ENCODE assay signal across 8 cellular contexts in the genomic region with DNA sequence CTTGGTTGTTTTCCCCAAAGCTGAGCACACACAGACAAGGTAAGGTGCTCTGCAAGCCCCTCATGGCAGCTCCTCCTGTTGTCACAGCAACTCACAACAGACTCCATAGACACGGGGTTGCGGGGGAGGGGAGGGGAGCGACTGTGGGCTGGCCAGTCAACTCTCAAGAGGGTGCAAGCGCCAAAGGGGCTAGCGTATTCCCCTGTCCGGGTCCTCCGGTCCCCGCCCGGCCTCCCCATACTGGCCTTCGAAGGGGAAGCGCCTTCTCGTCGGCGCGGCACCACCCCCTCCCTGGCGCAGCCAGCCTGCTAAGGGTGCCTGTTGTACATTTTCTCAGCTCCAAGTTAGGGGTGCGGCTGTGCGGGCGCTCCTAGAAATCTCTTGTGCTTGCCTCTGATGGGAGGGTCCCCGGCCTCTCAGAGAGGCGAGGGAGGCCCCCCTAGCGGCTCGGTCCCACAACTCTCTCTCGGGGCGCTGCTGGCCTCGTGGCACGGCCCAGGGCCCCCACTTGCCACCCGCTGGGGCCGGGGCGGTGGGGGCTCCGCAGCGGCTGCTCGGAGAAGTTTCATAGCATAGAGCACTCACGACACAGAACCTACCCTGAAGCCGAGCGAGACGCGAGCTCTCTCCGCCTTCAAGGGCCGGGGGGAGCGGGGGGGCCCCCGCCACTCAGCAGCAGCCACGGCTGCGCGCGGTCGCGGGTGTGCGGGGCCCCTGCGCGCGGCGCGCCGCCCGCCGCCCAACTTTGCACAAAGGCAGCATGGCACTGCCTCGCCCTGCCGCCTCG. TPM values are rescaled to one million over a fixed set of nuclear protein-coding genes. Genes with fewer than 3 reads are reported as not detected.
DNase-seq lines count a peak whose midpoint lies in the region; ATAC-seq and TF ChIP-seq lines count a peak whose summit lies in the region.

No MANE protein-coding gene starts in this region.

- H3K27me3 ChIP-seq in mesenchymal stem cell (ENCODE audit: control insufficient read depth in 1 of 2, insufficient read depth in 1 of 2, low read length in 2 of 2): no peaks in the 10 kb centered on the region

- peak; percentile 51 for DNase-seq in ELR (ENCODE audit: low read depth)
- DNase-seq in KG1 (lab: John Stamatoyannopoulos, UW): peak; percentile 46
- peak; percentile 49 for DNase-seq in activated B cell treated with CpG ODN at 0.5 μM for 24 hours
- no peak for DNase-seq in epithelial cell of prostate (ENCODE audit: low read depth, low spot score)
- peak; percentile 87 for DNase-seq in mesenchymal stem cell
- no peak for DNase-seq in kidney glomerular epithelial cell (lab: John Stamatoyannopoulos, UW)

- H2AK5ac ChIP-seq in mesenchymal stem cell (ENCODE audit: low read length, severe bottlenecking): peak overlapping the region; percentile 61

- H3K23ac ChIP-seq in mesenchymal stem cell (ENCODE audit: low read length in 2 of 2): peak overlapping the region; percentile 93 to 99

- H4K8ac ChIP-seq in mesenchymal stem cell (ENCODE audit: low read length): peak overlapping the region; percentile 96

- H3K9me3 ChIP-seq in mesenchymal stem cell (ENCODE audit: control insufficient read depth, low read length): no peaks in the 10 kb centered on the region

- no peak for TF ChIP-seq CTCF in activated B cell treated with CpG ODN at 0.5 μM for 24 hours (IDR thresholded peaks at IDR 0.05)

- no peaks in the 10 kb centered on the region for H3K79me1 ChIP-seq in mesenchymal stem cell (replicated peaks; ENCODE audit: low read length, poor library complexity, severe bottlenecking)

- H3K27ac ChIP-seq in epithelial cell of prostate (peak overlapping the region; percentile 60), mesenchymal stem cell (ENCODE audit: low read length, poor library complexity, severe bottlenecking) (peak overlapping the region; percentile 79), temporal lobe (ENCODE audit: low read depth, low read length) (peak overlapping the region; percentile 97)

- H3K4ac ChIP-seq in mesenchymal stem cell (ENCODE audit: low read depth in 1 of 2, low read length in 2 of 2): peak overlapping the region; percentile 92 to 94

- ATAC-seq in GM21619 (IDR thresholded peaks at IDR 0.05; ENCODE audit: unreplicated experiment) (peak; percentile 32), activated B cell treated with CpG ODN at 0.5 μM for 24 hours (ENCODE audit: low read depth) (peak; percentile 51)

- under 1% methylated on average over 52 of the region's 60 CpGs for WGBS in mesenchymal stem cell

- peak overlapping the region; percentile 92 for H2BK15ac ChIP-seq in mesenchymal stem cell (ENCODE audit: low read depth, poor library complexity, severe bottlenecking)

- CTCF ChIA-PET in activated B cell treated with CpG ODN at 0.5 μM for 24 hours (lab: Charles Lee): interaction anchor here (0.8 kb wide), 1 partner anchor 1037 kb away, joined by 3 read pairs; a partner anchor contains a TSS

- no peak overlapping the region for H2AFZ ChIP-seq in mesenchymal stem cell (ENCODE audit: low read depth, low read length)

- H3K27me3 Mint-ChIP-seq in activated B cell treated with CpG ODN at 0.5 μM for 24 hours: peaks cover 21% of the 10 kb centered on the region

- peak overlapping the region; percentile 100 for H4K91ac ChIP-seq in mesenchymal stem cell (ENCODE audit: low read length)

- H3K4me2 ChIP-seq in mesenchymal stem cell (ENCODE audit: low read length, poor library complexity, severe bottlenecking): peak overlapping the region; percentile 94

- H2BK120ac ChIP-seq in mesenchymal stem cell (ENCODE audit: low read depth, low read length): peak overlapping the region; percentile 100

- POLR2A ChIA-PET in activated B cell treated with CpG ODN at 0.5 μM for 24 hours (lab: Charles Lee): interaction anchor here (0.6 to 0.7 kb wide), 3 partner anchors 8 to 1037 kb away, joined by 3 to 5 read pairs (median 5); a partner anchor contains a TSS

- peak overlapping the region; percentile 95 to 98 for H3K14ac ChIP-seq in mesenchymal stem cell (ENCODE audit: low read length in 2 of 2)

- no peaks in the 10 kb centered on the region for H3K36me3 Mint-ChIP-seq in activated B cell treated with CpG ODN at 0.5 μM for 24 hours (ENCODE audit: low read depth)

- no peak overlapping the region for H3K27ac Mint-ChIP-seq in activated B cell treated with CpG ODN at 0.5 μM for 24 hours

- H3K9me3 Mint-ChIP-seq in activated B cell treated with CpG ODN at 0.5 μM for 24 hours: no peaks in the 10 kb centered on the region

- H3K4me1 ChIP-seq in mesenchymal stem cell (ENCODE audit: control insufficient read depth, insufficient read depth, low read depth, low read length): peaks cover 5% of the 10 kb centered on the region

- H3K4me3 ChIP-seq in mesenchymal stem cell (ENCODE audit: insufficient read depth in 1 of 2, low read depth in 1 of 2, low read length in 2 of 2): peak overlapping the region; percentile 75 to 81

- intact Hi-C loops in activated B cell treated with CpG ODN at 0.5 μM for 24 hours (cut with micrococcal nuclease): loop anchor here (1.0 to 5.0 kb wide), 3 partner anchors 18 to 344 kb away; no protein-coding TSS in a partner anchor

- peak overlapping the region; percentile 85 for H3K4me3 Mint-ChIP-seq in activated B cell treated with CpG ODN at 0.5 μM for 24 hours

- no peaks in the 10 kb centered on the region for H3K36me3 ChIP-seq in mesenchymal stem cell (ENCODE audit: control insufficient read depth in 1 of 2, insufficient read depth in 2 of 2, low read depth in 1 of 2, low read length in 2 of 2)

- peaks cover 14% of the 10 kb centered on the region for H3K4me1 Mint-ChIP-seq in activated B cell treated with CpG ODN at 0.5 μM for 24 hours

- peak overlapping the region; percentile 94 to 100 for H3K18ac ChIP-seq in mesenchymal stem cell (ENCODE audit: low read depth in 1 of 2, low read length in 2 of 2)

- H3K9ac ChIP-seq in mesenchymal stem cell (ENCODE audit: low read length): peak overlapping the region; percentile 94

- H2BK5ac ChIP-seq in mesenchymal stem cell (ENCODE audit: low read depth, low read length, poor library complexity, severe bottlenecking): peak overlapping the region; percentile 99

- peak overlapping the region; percentile 4 to 5 for H2BK12ac ChIP-seq in mesenchymal stem cell (ENCODE audit: low read length in 2 of 2)

RNA-seq across cellular contexts. Expression of a gene that starts 0.4 kb away (rescaled TPM):
- total RNA-seq in activated B cell treated with CpG ODN at 0.5 μM for 24 hours: 0.24 and 0.51 TPM in 2 replicates
- polyA plus RNA-seq in mesenchymal stem cell (2013, experiment 1 of 2): 60.2 TPM
- 60.6 TPM for polyA plus RNA-seq in mesenchymal stem cell (2013, experiment 2 of 2)
- total RNA-seq in temporal lobe: 27.5 TPM

Comparison
In these comparisons a context has a peak if more than half of its experiments do, and no peak if none do; other contexts are left out.
1. DNase-seq: peak in ELR (single experiment), KG1 (single experiment), activated B cell treated with CpG ODN at 0.5 μM for 24 hours (single experiment) and mesenchymal stem cell (single experiment); none in epithelial cell of prostate (single experiment) and kidney glomerular epithelial cell (single experiment).
2. RNA of a gene that starts 0.4 kb away (total RNA-seq): 27.5 TPM in temporal lobe (single experiment); 0.24 to 0.51 TPM in activated B cell treated with CpG ODN at 0.5 μM for 24 hours; every median in the first group is over 10 times any median in the second.
3. Peak in every context shown above with its lines, with median percentiles within 50 percentile points of each other: H3K27ac ChIP-seq.